ENCODE assay signal across 17 cellular contexts in the genomic region with DNA sequence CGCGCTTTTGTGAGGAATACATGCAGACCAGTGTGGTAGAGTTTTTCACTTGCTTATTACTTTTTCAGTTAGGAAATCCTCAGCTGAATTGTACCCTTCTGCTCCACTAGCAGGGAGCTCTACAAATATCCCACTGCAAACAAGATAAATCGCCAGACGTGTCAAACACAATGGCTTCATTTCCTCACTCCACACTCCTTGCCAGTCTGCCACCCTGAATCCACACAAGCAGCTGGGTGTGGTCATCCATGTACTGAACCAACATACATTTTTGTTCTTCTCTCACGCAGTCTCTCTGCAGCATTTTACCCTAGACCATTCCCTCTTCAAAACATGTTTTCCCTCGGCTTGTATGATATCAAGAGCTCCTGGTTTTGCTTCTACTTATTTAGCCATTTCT. TPM values are rescaled to one million over a fixed set of nuclear protein-coding genes. Genes with fewer than 3 reads are reported as not detected.
"Had no signal": no experiment of that assay in that cellular context is flagged by ENCODE, and none has a peak within 500 bp of the region (broad histone marks: within the 10 kb centered on the region; RNA-seq: fewer than 3 reads in every experiment).

No MANE protein-coding gene starts in this region.

- H3K9me3 Mint-ChIP-seq: activated naive CD8-positive, alpha-beta T cell treated with anti-CD3 and anti-CD28 coated beads for 36 hours; activated T-helper 1 cell treated with anti-CD3 and anti-CD28 coated beads, Interleukin-12 subunit alpha, Interleukin-12 subunit beta, Interleukin-2, Interleukin-4 antibody, amounts not matched to agents 30 ng/mL and 10 ng/mL and 1 ng/mL, durations not matched to agents 14 hours and 24 hours and 36 hours; central memory CD8-positive, alpha-beta T cell; natural killer cell treated with Interleukin-12 subunit alpha and Interleukin-12 subunit beta and Interleukin-15 and Interleukin-18, amount 100 ng/mL, for 72 hours; stimulated activated naive CD8-positive, alpha-beta T cell treated with anti-CD3 and anti-CD28 coated beads, Interleukin-15, Interleukin-2, amounts not matched to agents 100 ng/mL and 50 ng/mL, for 24 hours had no signal

- ATAC-seq: activated CD4-positive, CD25-positive, alpha-beta regulatory T cell treated with anti-CD3 and anti-CD28 coated beads, Interleukin-2, amount 50 U/mL, for 24 hours; natural killer cell treated with Interleukin-12 subunit alpha and Interleukin-12 subunit beta and Interleukin-15 and Interleukin-18, amount 100 ng/mL, for 72 hours; right cardiac atrium had no signal

- DNase-seq: activated naive CD8-positive, alpha-beta T cell treated with anti-CD3 and anti-CD28 coated beads for 36 hours; amygdala; effector CD4-positive, alpha-beta T cell; foreskin fibroblast; glutamatergic neuron; occipital lobe; right cardiac atrium; T1000; upper lobe of left lung had no signal

- H3K36me3 Mint-ChIP-seq: activated naive CD8-positive, alpha-beta T cell treated with anti-CD3 and anti-CD28 coated beads for 36 hours; brain; natural killer cell treated with Interleukin-12 subunit alpha and Interleukin-12 subunit beta and Interleukin-15 and Interleukin-18, amount 100 ng/mL, for 72 hours had no signal

- H3K4me3 Mint-ChIP-seq: activated naive CD8-positive, alpha-beta T cell treated with anti-CD3 and anti-CD28 coated beads for 36 hours; activated T-helper 1 cell treated with anti-CD3 and anti-CD28 coated beads, Interleukin-12 subunit alpha, Interleukin-12 subunit beta, Interleukin-2, Interleukin-4 antibody, amounts not matched to agents 30 ng/mL and 10 ng/mL and 1 ng/mL, durations not matched to agents 14 hours and 24 hours and 36 hours; central memory CD8-positive, alpha-beta T cell; natural killer cell treated with Interleukin-12 subunit alpha and Interleukin-12 subunit beta and Interleukin-15 and Interleukin-18, amount 100 ng/mL, for 72 hours; stimulated activated naive CD8-positive, alpha-beta T cell treated with anti-CD3 and anti-CD28 coated beads, Interleukin-15, Interleukin-2, amounts not matched to agents 100 ng/mL and 50 ng/mL, for 24 hours had no signal

- H3K27ac Mint-ChIP-seq: activated naive CD8-positive, alpha-beta T cell treated with anti-CD3 and anti-CD28 coated beads for 36 hours; activated T-helper 1 cell treated with anti-CD3 and anti-CD28 coated beads, Interleukin-12 subunit alpha, Interleukin-12 subunit beta, Interleukin-2, Interleukin-4 antibody, amounts not matched to agents 30 ng/mL and 10 ng/mL and 1 ng/mL, durations not matched to agents 14 hours and 24 hours and 36 hours; natural killer cell treated with Interleukin-12 subunit alpha and Interleukin-12 subunit beta and Interleukin-15 and Interleukin-18, amount 100 ng/mL, for 72 hours; stimulated activated naive CD8-positive, alpha-beta T cell treated with anti-CD3 and anti-CD28 coated beads, Interleukin-15, Interleukin-2, amounts not matched to agents 100 ng/mL and 50 ng/mL, for 24 hours had no signal

RNA-seq across cellular contexts. Expression of a gene that starts 3.7 kb away (rescaled TPM):
- total RNA-seq: activated CD8-positive, alpha-beta memory T cell treated with anti-CD3 and anti-CD28 coated beads for 36 hours; activated naive CD8-positive, alpha-beta T cell treated with anti-CD3 and anti-CD28 coated beads for 36 hours; endothelial cell of umbilical vein had no signal
